19 cellular contexts compared by ENCODE assay signal in the genomic region with DNA sequence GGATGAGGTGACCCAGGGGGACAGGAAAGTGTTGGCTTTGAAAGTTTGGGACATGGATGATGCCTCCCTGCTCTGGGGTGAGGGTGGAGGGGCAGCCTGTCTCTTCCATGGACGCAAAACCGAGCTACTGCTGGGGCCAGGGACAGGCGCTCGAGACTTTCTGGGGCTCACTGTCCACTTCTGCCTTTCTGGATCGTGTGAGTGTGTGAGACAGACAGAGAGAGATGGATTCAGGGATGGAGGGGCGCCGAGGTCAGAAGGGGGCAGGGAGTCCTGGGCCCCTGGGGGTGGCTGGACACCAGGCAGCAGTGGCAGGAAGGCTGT.
DNase-seq lines count a peak whose midpoint lies in the region; TF ChIP-seq lines count a peak whose summit lies in the region.
"Had no signal": no experiment of that assay in that cellular context is flagged by ENCODE, and none has a peak within 500 bp of the region (broad histone marks: within the 10 kb centered on the region; RNA-seq: fewer than 3 reads in every experiment).

No MANE protein-coding gene starts in this region.

- peaks cover 20% of the 10 kb centered on the region for H3K27me3 Mint-ChIP-seq in endodermal cell (ENCODE audit: insufficient read depth)
- peaks cover 75% of the 10 kb centered on the region for H3K27me3 Mint-ChIP-seq in nephron (ENCODE audit: low read depth)
- peaks cover 32% of the 10 kb centered on the region for H3K27me3 Mint-ChIP-seq in osteocyte (ENCODE audit: unreplicated experiment)

- H3K36me3 Mint-ChIP-seq in endodermal cell (ENCODE audit: low read depth) (no peaks in the 10 kb centered on the region), nephron (ENCODE audit: low read depth) (no peaks in the 10 kb centered on the region), osteocyte (ENCODE audit: unreplicated experiment) (no peaks in the 10 kb centered on the region)
- H3K36me3 Mint-ChIP-seq: CD14-positive monocyte, IgD-negative memory B cell had no signal

- H3K4me3 Mint-ChIP-seq in endodermal cell (no peak overlapping the region), nephron (peak overlapping the region in 2 of 3 experiments; percentile 79 to 85), osteocyte (ENCODE audit: unreplicated experiment) (no peak overlapping the region)
- H3K4me3 Mint-ChIP-seq: CD14-positive monocyte, IgD-negative memory B cell had no signal

- no peak overlapping the region for H3K27ac ChIP-seq in endodermal cell (ENCODE audit: low read depth, low read length)
- H3K27ac ChIP-seq: HL-60 had no signal

- 89 to 93% methylated on average over 7 of the region's 7 CpGs for WGBS in endodermal cell (ENCODE audit: insufficient coverage in 1 of 2, insufficient read length in 1 of 2), 2 experiments

- H3K4me1 Mint-ChIP-seq in endodermal cell (peaks cover 9% of the 10 kb centered on the region), nephron (peaks cover 32% of the 10 kb centered on the region), osteocyte (ENCODE audit: unreplicated experiment) (peaks cover 5% of the 10 kb centered on the region)

- H3K36me3 ChIP-seq in H7 (replicated peaks; ENCODE audit: control insufficient read depth, insufficient read depth, low read length) (no peaks in the 10 kb centered on the region), endodermal cell (ENCODE audit: control insufficient read depth, insufficient read depth, low read length) (no peaks in the 10 kb centered on the region)

- no peak overlapping the region for H3K9ac ChIP-seq in endodermal cell (ENCODE audit: extremely low read depth, low read length, poor library complexity, severe bottlenecking)

- no peaks in the 10 kb centered on the region for H3K9me3 Mint-ChIP-seq in endodermal cell
- H3K9me3 Mint-ChIP-seq in nephron = no peaks in the 10 kb centered on the region
- no peaks in the 10 kb centered on the region for H3K9me3 Mint-ChIP-seq in osteocyte (ENCODE audit: unreplicated experiment)
- H3K9me3 Mint-ChIP-seq: IgD-negative memory B cell had no signal

- no peak overlapping the region for H3K4me3 ChIP-seq in H7 (ENCODE audit: insufficient read depth, low read depth, low read length)
- no peak overlapping the region for H3K4me3 ChIP-seq in endodermal cell (ENCODE audit: low read length)
- peak overlapping the region; percentile 16 for H3K4me3 ChIP-seq in skeletal muscle cell (ENCODE audit: low read depth, low read length)

- TF ChIP-seq CTCF in endodermal cell (conservative IDR thresholded peaks at IDR 0.05) (no peak), nephron (IDR thresholded peaks at IDR 0.05; ENCODE audit: unreplicated experiment in 3 of 3) (no peak), osteocyte (IDR thresholded peaks at IDR 0.05) (no peak)

- no peaks in the 10 kb centered on the region for H3K9me3 ChIP-seq in endodermal cell (ENCODE audit: control insufficient read depth, low read length)
- H3K9me3 ChIP-seq: Caco-2 had no signal

- H3K4me1 ChIP-seq in endodermal cell (ENCODE audit: control insufficient read depth, insufficient read depth, low read length) = no peaks in the 10 kb centered on the region

- peaks cover 17% of the 10 kb centered on the region for H3K27me3 ChIP-seq in H7 (ENCODE audit: control insufficient read depth, insufficient read depth, low read length)
- peaks cover 42% of the 10 kb centered on the region for H3K27me3 ChIP-seq in endodermal cell (ENCODE audit: control insufficient read depth, insufficient read depth, low read length, poor library complexity, severe bottlenecking)

- peak; percentile 62 for DNase-seq in H7
- no peak for DNase-seq in endodermal cell
- DNase-seq in skeletal muscle cell (ENCODE audit: low read depth) = no peak
- DNase-seq in osteocyte (ENCODE audit: extremely low spot score, unreplicated experiment) = no peak
- no peak for DNase-seq in activated gamma-delta T cell treated with Interleukin-2 at 50 U/mL for 16 hours
- DNase-seq in NCI-H226 = no peak
- DNase-seq: AML-193, Caco-2, GOT3, Kasumi-1, NCI-H1105, NCI-H1694, NCI-H2107, NCI-H2227 treated with DMSO at 0.1 percent for 48 hours, NCI-H524 treated with DMSO at 0.1 percent for 48 hours had no signal

- H3K27ac Mint-ChIP-seq in endodermal cell = peak overlapping the region; percentile 39
- H3K27ac Mint-ChIP-seq in nephron = peak overlapping the region in 1 of 3 experiments; percentile 5
- no peak overlapping the region for H3K27ac Mint-ChIP-seq in osteocyte (ENCODE audit: unreplicated experiment)
- H3K27ac Mint-ChIP-seq: IgD-negative memory B cell had no signal

Comparison
In these comparisons a context has a peak if more than half of its experiments do, and no peak if none do; other contexts are left out.
1. H3K4me3 Mint-ChIP-seq: peak in nephron (2 of 3); none in endodermal cell (single experiment) and osteocyte (single experiment).